ENCODE assay signal across 8 cellular contexts in genomic region chr21:44845418-44846200, GRCh38. TPM values are rescaled to one million over a fixed set of nuclear protein-coding genes. Genes with fewer than 3 reads are reported as not detected.
DNase-seq lines count a peak whose midpoint lies in the region; ATAC-seq and TF ChIP-seq lines count a peak whose summit lies in the region.

No MANE protein-coding gene starts in this region.

- H3K27ac Mint-ChIP-seq in CD8-positive, alpha-beta memory T cell, result peak overlapping the region in 5 of 8 donors; percentile 26 to 63 (median 38)
- no peak overlapping the region for H3K27ac Mint-ChIP-seq in neural crest cell (ENCODE audit: unreplicated experiment)

- peak overlapping the region; percentile 33 for H3K27ac ChIP-seq in CD8-positive, alpha-beta memory T cell (ENCODE audit: low read depth, low read length)
- H3K27ac ChIP-seq in upper lobe of left lung, result peak overlapping the region in 2 of 4 donors; percentile 42 to 48

- CTCF ChIA-PET in CD8-positive, alpha-beta memory T cell (lab: Charles Lee), result interaction anchor here (1.2 to 1.5 kb wide), 4 partner anchors 28 to 283 kb away, joined by 3 to 4 read pairs (median 3); partner anchors contain the start of gene PTTG1IP

- H3K4me1 ChIP-seq in CD8-positive, alpha-beta memory T cell (ENCODE audit: insufficient read depth, low read length), result peaks cover 21% of the 10 kb centered on the region
- H3K4me1 ChIP-seq in upper lobe of left lung, result peaks cover 18 to 21% (median 20%) of the 10 kb centered on the region in 4 donors

- peaks cover 0 to 19% (median 3%) of the 10 kb centered on the region in 3 donors for H3K36me3 Mint-ChIP-seq in CD8-positive, alpha-beta memory T cell
- peaks cover 2% of the 10 kb centered on the region for H3K36me3 Mint-ChIP-seq in neural crest cell (ENCODE audit: low read depth)

- peak in 1 of 4 donors; percentile 18 for TF ChIP-seq EP300 in upper lobe of left lung (IDR thresholded peaks at IDR 0.05)

- DNase-seq in CD8-positive, alpha-beta memory T cell, result peak; percentile 27 to 61 (median 40)
- peak; percentile 98 for DNase-seq in H7
- DNase-seq in NOMO-1 (lab: John Stamatoyannopoulos, UW; ENCODE audit: unreplicated experiment in 2 of 2), result peak; percentile 82 to 83
- DNase-seq in activated T-cell treated with anti-CD3 and anti-CD28 coated beads, Interleukin-2, amount 50 U/mL, for 48 hours, result peak; percentile 80 to 82
- peak; percentile 22 for DNase-seq in fibroblast of the conjunctiva (ENCODE audit: low read depth)
- DNase-seq in neural crest cell (ENCODE audit: low read depth, low spot score), result peak; percentile 58
- DNase-seq in upper lobe of left lung, result peak; percentile 78 to 93

- H3K36me3 ChIP-seq in CD8-positive, alpha-beta memory T cell (ENCODE audit: insufficient read depth, low read length), result peaks cover 12% of the 10 kb centered on the region
- H3K36me3 ChIP-seq in H7 (replicated peaks; ENCODE audit: control insufficient read depth, insufficient read depth, low read length) (peaks cover 10% of the 10 kb centered on the region), upper lobe of left lung (peaks cover 17 to 25% (median 21%) of the 10 kb centered on the region in 4 donors)

- ATAC-seq in upper lobe of left lung (ENCODE audit: low FRiP score in 2 of 2) (peak; percentile 76 to 79), HG02840 (IDR thresholded peaks at IDR 0.05; ENCODE audit: low FRiP score, unreplicated experiment) (no peak)

- H3K4me3 Mint-ChIP-seq in CD8-positive, alpha-beta memory T cell, result peak overlapping the region; percentile 16 to 85 (median 54)
- H3K4me3 Mint-ChIP-seq in neural crest cell, result no peak overlapping the region

- H3K27me3 Mint-ChIP-seq in CD8-positive, alpha-beta memory T cell, result peaks cover 6 to 13% of the 10 kb centered on the region in 2 donors
- H3K27me3 Mint-ChIP-seq in neural crest cell (ENCODE audit: low read depth), result peaks cover 5% of the 10 kb centered on the region

- no peaks in the 10 kb centered on the region for H3K9me3 ChIP-seq in CD8-positive, alpha-beta memory T cell (ENCODE audit: low read length)
- H3K9me3 ChIP-seq in upper lobe of left lung, result no peaks in the 10 kb centered on the region

- peaks cover 7 to 18% (median 9%) of the 10 kb centered on the region in 3 donors for H3K4me1 Mint-ChIP-seq in CD8-positive, alpha-beta memory T cell
- peaks cover 13% of the 10 kb centered on the region for H3K4me1 Mint-ChIP-seq in neural crest cell

- TF ChIP-seq CTCF in neural crest cell (conservative IDR thresholded peaks at IDR 0.05) (peak; percentile 48), upper lobe of left lung (IDR thresholded peaks at IDR 0.05) (peak in 3 of 6 experiments; percentile 11 to 42 (median 25))

- peak overlapping the region; percentile 51 for H3K4me3 ChIP-seq in CD8-positive, alpha-beta memory T cell (ENCODE audit: low read length)
- H3K4me3 ChIP-seq in H7 (ENCODE audit: insufficient read depth, low read depth, low read length), result peak overlapping the region; percentile 29
- peak overlapping the region in 3 of 4 donors; percentile 25 to 46 (median 37) for H3K4me3 ChIP-seq in upper lobe of left lung

- H3K9me3 Mint-ChIP-seq in CD8-positive, alpha-beta memory T cell, result no peaks in the 10 kb centered on the region
- no peaks in the 10 kb centered on the region for H3K9me3 Mint-ChIP-seq in neural crest cell

- POLR2A ChIA-PET in CD8-positive, alpha-beta memory T cell (lab: Charles Lee), result interaction anchor here (1.2 kb wide), 1 partner anchor 28 kb away, joined by 4 read pairs; the partner anchor contains the start of gene PTTG1IP

- H3K27me3 ChIP-seq in CD8-positive, alpha-beta memory T cell (ENCODE audit: insufficient read depth, low read length, poor library complexity, severe bottlenecking), result no peaks in the 10 kb centered on the region
- H3K27me3 ChIP-seq in H7 (ENCODE audit: control insufficient read depth, insufficient read depth, low read length), result no peaks in the 10 kb centered on the region
- H3K27me3 ChIP-seq in upper lobe of left lung, result no peaks in the 10 kb centered on the region

- WGBS in upper lobe of left lung, 2 donors, result 6 to 36% methylated on average over 5 to 33 of the region's 34 CpGs

- TF ChIP-seq POLR2A in upper lobe of left lung (IDR thresholded peaks at IDR 0.05), result peak in 1 of 4 donors; percentile 19

RNA-seq across cellular contexts. Expression of gene SUMO3, which starts 27.7 kb away (rescaled TPM):
- 10 to 100 TPM; 81.7 to 85.3 TPM for total RNA-seq in CD8-positive, alpha-beta memory T cell
- polyA plus RNA-seq in CD8-positive, alpha-beta memory T cell, result 88.1 TPM
- total RNA-seq in H7 (2014; rRNA removed; shearing (Covaris generic)), result 80.8 and 91.1 TPM in 2 replicates
- total RNA-seq in neural crest cell, result 92.1 and 97.7 TPM in 2 replicates
- 10 to 100 TPM; 46.1 to 97.6 (median 73.2) TPM for total RNA-seq in upper lobe of left lung

RNA-seq across cellular contexts. Expression of gene PTTG1IP, which starts 27.9 kb away (rescaled TPM):
- total RNA-seq in CD8-positive, alpha-beta memory T cell, result 10 to 100 TPM; 48.2 to 50.8 TPM
- 69.8 TPM for polyA plus RNA-seq in CD8-positive, alpha-beta memory T cell
- total RNA-seq in H7 (2014; rRNA removed; shearing (Covaris generic)), result 117 and 134 TPM in 2 replicates
- total RNA-seq in neural crest cell (164 and 169 TPM in 2 replicates), upper lobe of left lung (100 to 1,000 TPM; 150 to 316 (median 247) TPM)

RNA-seq across cellular contexts. Expression of gene UBE2G2, which starts 44.0 kb away (rescaled TPM):
- total RNA-seq in CD8-positive, alpha-beta memory T cell, result 100 to 1,000 TPM; 112 to 116 TPM
- polyA plus RNA-seq in CD8-positive, alpha-beta memory T cell, result 60.1 TPM
- total RNA-seq in H7 (2014; rRNA removed; shearing (Covaris generic)), result 66.4 and 76.8 TPM in 2 replicates
- total RNA-seq in neural crest cell (108 and 111 TPM in 2 replicates), upper lobe of left lung (100 to 1,000 TPM in 1 of 6 donors, 10 to 100 TPM in 5; 74.4 to 218 (median 80.1) TPM)

Comparison
In these comparisons a context has a peak if more than half of its experiments do, and no peak if none do; other contexts are left out.
1. DNase-seq: peak in every context shown above with its lines; median percentile 98 in H7; 86 in upper lobe of left lung; 82 in NOMO-1; 81 in activated T-cell treated with anti-CD3 and anti-CD28 coated beads, Interleukin-2, amount 50 U/mL, for 48 hours; 58 in neural crest cell; 40 in CD8-positive, alpha-beta memory T cell; 22 in fibroblast of the conjunctiva.